In genomic region chr22:42754658-42755057, GRCh38 we compare ENCODE assay signal across 1 cellular context.
A peak's percentile ranks its signal among the peaks of the same experiment; 100 is the strongest.
TF ChIP-seq lines count a peak whose summit lies in the region.

No MANE protein-coding gene starts in this region.

TF ChIP-seq in K562, 482 proteins besides CTCF, POLR2A, EP300 and RAD21 (continued from another document and continues in another):
- no peak for TF ChIP-seq ZNF740 (CRISPR knock-in tag; IDR thresholded peaks at IDR 0.05)
- no peak for TF ChIP-seq ZNF740 (tag; IDR thresholded peaks at IDR 0.05)
- TF ChIP-seq SRSF7 (optimal IDR thresholded peaks at IDR 0.05; ENCODE audit: low read depth, low read length), result no peak
- no peak for TF ChIP-seq BRD9 (IDR thresholded peaks at IDR 0.05; ENCODE audit: low read depth, partially characterized antibody)
- 0 out of 2 replicates have a peak, but pooled peaks have one; percentile 34 for TF ChIP-seq ZEB2 (IDR thresholded peaks at IDR 0.05)
- no peak for TF ChIP-seq PBX2 (CRISPR knock-in tag; IDR thresholded peaks at IDR 0.05; ENCODE audit: low read depth)
- TF ChIP-seq PBX2 (tag; conservative IDR thresholded peaks at IDR 0.05; ENCODE audit: low read depth), result peak; percentile 92
- peak; percentile 26; the same call in 1 of the 2 replicates for TF ChIP-seq POLR2AphosphoS5 (IDR thresholded peaks at IDR 0.05; ENCODE audit: control insufficient read depth, insufficient read depth, low read depth, low read length)
- peak; percentile 20; the same call in 1 of the 2 replicates for TF ChIP-seq STAT5A (IDR thresholded peaks at IDR 0.05; ENCODE audit: borderline replicate concordance, low read length)
- no peak for TF ChIP-seq EHMT2 (IDR thresholded peaks at IDR 0.05)
- no peak for TF ChIP-seq U2AF2 (optimal IDR thresholded peaks at IDR 0.05; ENCODE audit: low read depth, low read length)
- no peak for TF ChIP-seq MIER1 (IDR thresholded peaks at IDR 0.05; ENCODE audit: low read depth)
- TF ChIP-seq CCNT2 (IDR thresholded peaks at IDR 0.05; ENCODE audit: borderline replicate concordance, extremely low read depth, insufficient read length, low read depth, low read length), result no peak
- TF ChIP-seq MAFG (tag; conservative IDR thresholded peaks at IDR 0.05), result peak; percentile 84
- no peak for TF ChIP-seq ELF4 (CRISPR knock-in tag; IDR thresholded peaks at IDR 0.05)
- TF ChIP-seq RBM22 (IDR thresholded peaks at IDR 0.05; ENCODE audit: low read depth, low read length, poor library complexity, severe bottlenecking), result no peak
- TF ChIP-seq THRA (IDR thresholded peaks at IDR 0.05), result no peak
- no peak for TF ChIP-seq HMBOX1 (IDR thresholded peaks at IDR 0.05)
- no peak for TF ChIP-seq NR2C1 (IDR thresholded peaks at IDR 0.05)
- no peak for TF ChIP-seq NR2C1 (tag; IDR thresholded peaks at IDR 0.05)
- no peak for TF ChIP-seq TEAD2 (tag; IDR thresholded peaks at IDR 0.05)
- no peak for TF ChIP-seq ZNF124 (CRISPR knock-in tag; IDR thresholded peaks at IDR 0.05)
- no peak for TF ChIP-seq FOXP4 (CRISPR knock-in tag; IDR thresholded peaks at IDR 0.05; ENCODE audit: borderline replicate concordance)
- TF ChIP-seq EWSR1 (IDR thresholded peaks at IDR 0.05; ENCODE audit: borderline replicate concordance, low read depth, partially characterized antibody), result no peak
- peak; percentile 77 to 82 for TF ChIP-seq NRF1 (conservative IDR thresholded peaks at IDR 0.05 in 1 of 2, IDR thresholded peaks at IDR 0.05 in 1 of 2)
- peak; percentile 77 for TF ChIP-seq CBFA2T2 (conservative IDR thresholded peaks at IDR 0.05)
- TF ChIP-seq DNMT1 (IDR thresholded peaks at IDR 0.05), result no peak
- no peak for TF ChIP-seq MLLT1 (IDR thresholded peaks at IDR 0.05)
- TF ChIP-seq ZNF644 (tag; IDR thresholded peaks at IDR 0.05; ENCODE audit: low read depth), result no peak
- TF ChIP-seq BCL6 (CRISPR knock-in tag; IDR thresholded peaks at IDR 0.05), result no peak
- TF ChIP-seq CREB3 (tag; conservative IDR thresholded peaks at IDR 0.05; ENCODE audit: low read depth), result no peak
- no peak for TF ChIP-seq CHD2 (IDR thresholded peaks at IDR 0.05; ENCODE audit: low read depth, low read length)
- no peak for TF ChIP-seq HNRNPLL (IDR thresholded peaks at IDR 0.05; ENCODE audit: low read depth, low read length, poor library complexity, severe bottlenecking)
- no peak for TF ChIP-seq FOXM1 (IDR thresholded peaks at IDR 0.05; ENCODE audit: low read depth)
- TF ChIP-seq FOXM1 (CRISPR knock-in tag; IDR thresholded peaks at IDR 0.05; ENCODE audit: low read depth), result no peak
- no peak for TF ChIP-seq ZBTB26 (CRISPR knock-in tag; IDR thresholded peaks at IDR 0.05)
- no peak for TF ChIP-seq KLF1 (tag; IDR thresholded peaks at IDR 0.05)
- no peak for TF ChIP-seq SIX5 (IDR thresholded peaks at IDR 0.05; ENCODE audit: borderline replicate concordance in 1 of 2, insufficient read depth in 1 of 2, low read depth in 1 of 2, low read length in 2 of 2)
- peak; percentile 88 for TF ChIP-seq TCF3 (CRISPR knock-in tag; IDR thresholded peaks at IDR 0.05)
- no peak for TF ChIP-seq DMBX1 (CRISPR knock-in tag; IDR thresholded peaks at IDR 0.05; ENCODE audit: borderline replicate concordance)
- no peak for TF ChIP-seq ELK3 (CRISPR knock-in tag; IDR thresholded peaks at IDR 0.05)
- TF ChIP-seq BHLHE40 (IDR thresholded peaks at IDR 0.05; ENCODE audit: low read length), result peak; percentile 81
- no peak for TF ChIP-seq ZBTB34 (CRISPR knock-in tag; IDR thresholded peaks at IDR 0.05)
- TF ChIP-seq DIDO1 (tag; IDR thresholded peaks at IDR 0.05; ENCODE audit: low read depth), result no peak
- no peak for TF ChIP-seq TOE1 (IDR thresholded peaks at IDR 0.05; ENCODE audit: borderline replicate concordance)
- no peak for TF ChIP-seq TOE1 (CRISPR knock-in tag; IDR thresholded peaks at IDR 0.05; ENCODE audit: borderline replicate concordance, low read depth)
- no peak for TF ChIP-seq PCBP1 (IDR thresholded peaks at IDR 0.05; ENCODE audit: low read depth, low read length, poor library complexity, severe bottlenecking)
- no peak for TF ChIP-seq FOXK1 (CRISPR knock-in tag; IDR thresholded peaks at IDR 0.05; ENCODE audit: borderline replicate concordance)
- no peak for TF ChIP-seq NBN (IDR thresholded peaks at IDR 0.05; ENCODE audit: low read depth)
- TF ChIP-seq SRSF9 (IDR thresholded peaks at IDR 0.05; ENCODE audit: borderline replicate concordance, low read depth, low read length), result no peak
- TF ChIP-seq EZH2 (IDR thresholded peaks at IDR 0.05; ENCODE audit: borderline replicate concordance, low read depth, low read length), result no peak
- TF ChIP-seq MAFF (IDR thresholded peaks at IDR 0.05; ENCODE audit: low read length), result peak; percentile 46; the same call in 1 of the 2 replicates
- no peak for TF ChIP-seq RUNX1 (IDR thresholded peaks at IDR 0.05; ENCODE audit: low read depth)
- TF ChIP-seq STAT6 (CRISPR knock-in tag; IDR thresholded peaks at IDR 0.05), result no peak
